23 cellular contexts compared by ENCODE assay signal in genomic region chr5:124457901-124458300, GRCh38.
DNase-seq lines count a peak whose midpoint lies in the region; ATAC-seq and TF ChIP-seq lines count a peak whose summit lies in the region.
"Had no signal": no experiment of that assay in that cellular context is flagged by ENCODE, and none has a peak within 500 bp of the region (broad histone marks: within the 10 kb centered on the region; RNA-seq: fewer than 3 reads in every experiment).

No MANE protein-coding gene starts in this region.

- H3K14ac ChIP-seq in neuronal stem cell (ENCODE audit: low read length), result no peak overlapping the region

- peaks cover 13 to 93% (median 75%) of the 10 kb centered on the region in 10 experiments for H3K4me1 ChIP-seq in BLaER1 treated with 17β-estradiol and CSF1 and Interleukin-3, amounts not matched to agents 10 nM and 100 nM
- peaks cover 12% of the 10 kb centered on the region for H3K4me1 ChIP-seq in Loucy (ENCODE audit: insufficient read depth, low read length, poor library complexity, severe bottlenecking)
- peaks cover 13 to 44% of the 10 kb centered on the region in 2 donors for H3K4me1 ChIP-seq in neuronal stem cell (ENCODE audit: control insufficient read depth in 2 of 2, insufficient read depth in 1 of 2, low read depth in 1 of 2, low read length in 2 of 2)
- H3K4me1 ChIP-seq: A549, Caco-2 had no signal

- H2BK15ac ChIP-seq in neuronal stem cell (ENCODE audit: low read length), result no peak overlapping the region

- peaks cover 10% of the 10 kb centered on the region for H3K27me3 Mint-ChIP-seq in brain
- H3K27me3 Mint-ChIP-seq: T-helper 17 cell had no signal

- H2BK12ac ChIP-seq in neuronal stem cell (ENCODE audit: low read length), result no peak overlapping the region

- H3K36me3 Mint-ChIP-seq in brain, result no peaks in the 10 kb centered on the region
- H3K36me3 Mint-ChIP-seq: CD8-positive, alpha-beta T cell had no signal

- no peaks in the 10 kb centered on the region for H3F3A ChIP-seq in Loucy (ENCODE audit: low read depth)

- no peaks in the 10 kb centered on the region for H3K79me2 ChIP-seq in Loucy (ENCODE audit: insufficient read depth, low read length)

- no peak overlapping the region for H4K8ac ChIP-seq in neuronal stem cell (ENCODE audit: low read depth, low read length)

- H3K27ac ChIP-seq in BLaER1 treated with 17β-estradiol and CSF1 and Interleukin-3, amounts not matched to agents 10 nM and 100 nM, result no peak overlapping the region
- no peak overlapping the region for H3K27ac ChIP-seq in neuronal stem cell (replicated peaks; ENCODE audit: low read length)
- H3K27ac ChIP-seq: A549, C4-2B, Peyer's patch, SK-N-MC had no signal

- H3K4ac ChIP-seq in neuronal stem cell (ENCODE audit: low read length), result no peak overlapping the region

- no peak for TF ChIP-seq CTCF in Loucy (conservative IDR thresholded peaks at IDR 0.05; ENCODE audit: low read length)
- no peak for TF ChIP-seq CTCF in brain (conservative IDR thresholded peaks at IDR 0.05)

- no peak for ATAC-seq in activated CD4-positive, CD25-positive, alpha-beta regulatory T cell treated with anti-CD3 and anti-CD28 coated beads, Interleukin-2, amount 50 U/mL, for 24 hours
- no peak for ATAC-seq in GM21717 (IDR thresholded peaks at IDR 0.05; ENCODE audit: unreplicated experiment)
- ATAC-seq: A549; CD8-positive, alpha-beta T cell; GM12878; K562; T-helper 17 cell had no signal

- no peak overlapping the region for H2AK5ac ChIP-seq in neuronal stem cell (ENCODE audit: low read depth, low read length)

- H2BK5ac ChIP-seq in neuronal stem cell (ENCODE audit: low read length), result no peak overlapping the region

- DNase-seq in neuronal stem cell (ENCODE audit: low spot score) (no peak), NCI-H187 (lab: John Stamatoyannopoulos, UW) (no peak)
- DNase-seq: AML-193; Caco-2; CD8-positive, alpha-beta T cell; EL; GDM1; MG63; NCI-H187 treated with DMSO at 0.1 percent for 48 hours; OCI-M1; Peyer's patch; SIG-M5; T-helper 17 cell had no signal

- no peak overlapping the region for H3K4me3 Mint-ChIP-seq in brain
- H3K4me3 Mint-ChIP-seq: CD8-positive, alpha-beta T cell; T-helper 17 cell had no signal

- H3K18ac ChIP-seq in neuronal stem cell (ENCODE audit: low read length), result no peak overlapping the region

- H3K9me3 ChIP-seq in BLaER1 treated with 17β-estradiol and CSF1 and Interleukin-3, amounts not matched to agents 10 nM and 100 nM (replicated peaks in 1 of 11), result peaks cover 20 to 65% (median 28%) of the 10 kb centered on the region in 11 experiments
- H3K9me3 ChIP-seq in Loucy (ENCODE audit: insufficient read depth, low read depth, low read length), result no peaks in the 10 kb centered on the region
- H3K9me3 ChIP-seq in neuronal stem cell (replicated peaks in 1 of 2; ENCODE audit: control insufficient read depth in 2 of 2, insufficient read depth in 1 of 2, low read depth in 1 of 2, low read length in 2 of 2), result peaks cover 0 to 27% of the 10 kb centered on the region in 2 donors
- H3K9me3 ChIP-seq: Peyer's patch had no signal

- H3K36me3 ChIP-seq in BLaER1 treated with 17β-estradiol and CSF1 and Interleukin-3, amounts not matched to agents 10 nM and 100 nM, result 0 out of 22 replicates have a peak, but pooled peaks cover 0 to 3% (median 0%) of the 10 kb centered on the region in 11 experiments
- H3K36me3 ChIP-seq in Loucy (ENCODE audit: insufficient read depth, low read length) (no peaks in the 10 kb centered on the region), neuronal stem cell (replicated peaks in 1 of 2; ENCODE audit: control insufficient read depth in 2 of 2, insufficient read depth in 2 of 2, low read length in 2 of 2) (no peaks in the 10 kb centered on the region)
- H3K36me3 ChIP-seq: MG63, Peyer's patch had no signal

- no peaks in the 10 kb centered on the region for H4K20me1 ChIP-seq in BLaER1 treated with 17β-estradiol and CSF1 and Interleukin-3, amounts not matched to agents 10 nM and 100 nM
- no peaks in the 10 kb centered on the region for H4K20me1 ChIP-seq in Loucy (ENCODE audit: insufficient read depth, low read length, poor library complexity, severe bottlenecking)

- H3K79me1 ChIP-seq in neuronal stem cell (ENCODE audit: low read depth, low read length), result no peaks in the 10 kb centered on the region

- peak overlapping the region in 3 of 5 experiments; percentile 19 to 57 (median 21) for H3K27ac Mint-ChIP-seq in brain
- H3K27ac Mint-ChIP-seq: CD8-positive, alpha-beta T cell; T-helper 17 cell had no signal

- H3K9me2 ChIP-seq in Loucy (replicated peaks; ENCODE audit: low read depth, low read length), result no peaks in the 10 kb centered on the region

- no CpG with 5 or more reads among the region's 1 CpG for WGBS in neuronal stem cell (ENCODE audit: extremely low coverage in 2 of 2, insufficient read length in 2 of 2, insufficient replicate concordance in 1 of 2), 2 donors

- H2AFZ ChIP-seq in Loucy (ENCODE audit: low read length) (no peak overlapping the region), neuronal stem cell (ENCODE audit: low read length) (no peak overlapping the region)

- H4K91ac ChIP-seq in neuronal stem cell (ENCODE audit: low read depth, low read length, poor library complexity), result no peak overlapping the region

- peaks cover 0 to 12% (median 0%) of the 10 kb centered on the region in 5 experiments for H3K9me3 Mint-ChIP-seq in brain
- H3K9me3 Mint-ChIP-seq: CD8-positive, alpha-beta T cell had no signal

- peaks cover 76% of the 10 kb centered on the region for H3K4me1 Mint-ChIP-seq in brain
- H3K4me1 Mint-ChIP-seq: T-helper 17 cell had no signal

- H3K4me3 ChIP-seq in BLaER1 treated with 17β-estradiol and CSF1 and Interleukin-3, amounts not matched to agents 10 nM and 100 nM, result no peak overlapping the region
- H3K4me3 ChIP-seq in Loucy (ENCODE audit: low read length, poor library complexity, severe bottlenecking) (no peak overlapping the region), neuronal stem cell (ENCODE audit: low read length in 2 of 2) (no peak overlapping the region)
- H3K4me3 ChIP-seq: A549, GM12878, K562, MG63, Peyer's patch, SK-N-MC had no signal

- no peak overlapping the region for H3K23ac ChIP-seq in neuronal stem cell (ENCODE audit: low read depth, low read length, poor library complexity)

- H3K4me2 ChIP-seq in BLaER1 treated with 17β-estradiol and CSF1 and Interleukin-3, amounts not matched to agents 10 nM and 100 nM, result peak overlapping the region in 8 of 11 experiments; percentile 30 to 68 (median 60); a peak in 14 of 22 replicates
- H3K4me2 ChIP-seq in Loucy (ENCODE audit: low read depth, low read length, poor library complexity, severe bottlenecking), result peak overlapping the region; percentile 51
- H3K4me2 ChIP-seq in neuronal stem cell (ENCODE audit: insufficient read depth, low read length, poor library complexity, severe bottlenecking), result no peak overlapping the region
- H3K4me2 ChIP-seq: A549 had no signal

- H3K9ac ChIP-seq in BLaER1 treated with 17β-estradiol and CSF1 and Interleukin-3, amounts not matched to agents 10 nM and 100 nM, result no peak overlapping the region
- H3K9ac ChIP-seq in Loucy (ENCODE audit: low read depth, low read length, poor library complexity, severe bottlenecking) (no peak overlapping the region), neuronal stem cell (ENCODE audit: low read depth, low read length, poor library complexity) (peak overlapping the region; percentile 17)

- H2BK120ac ChIP-seq in neuronal stem cell (ENCODE audit: low read depth, low read length), result no peak overlapping the region

- H3K27me3 ChIP-seq in BLaER1 treated with 17β-estradiol and CSF1 and Interleukin-3, amounts not matched to agents 10 nM and 100 nM, result no peaks in the 10 kb centered on the region
- no peaks in the 10 kb centered on the region for H3K27me3 ChIP-seq in Loucy (ENCODE audit: insufficient read depth, low read length, poor library complexity, severe bottlenecking)
- H3K27me3 ChIP-seq in neuronal stem cell (ENCODE audit: control insufficient read depth in 3 of 3, insufficient read depth in 3 of 3, low read depth in 1 of 3, low read length in 3 of 3), result no peaks in the 10 kb centered on the region
- H3K27me3 ChIP-seq: MG63, Peyer's patch had no signal
